ENCODE assay signal across 30 cellular contexts in genomic region chr18:2186967-2187366, GRCh38.
"Had no signal": no experiment of that assay in that cellular context is flagged by ENCODE, and none has a peak within 500 bp of the region (broad histone marks: within the 10 kb centered on the region; RNA-seq: fewer than 3 reads in every experiment).

No MANE protein-coding gene starts in this region.

- H3K4me1 ChIP-seq: adrenal gland, ascending aorta, body of pancreas, breast epithelium had no signal

- DNase-seq: activated effector memory CD4-positive, alpha-beta T cell treated with anti-CD3 and anti-CD28 coated beads, Interleukin-2, amount 50 U/mL, for 16 hours; activated gamma-delta T cell; activated gamma-delta T cell treated with Interleukin-2 at 50 U/mL for 16 hours; activated naive CD4-positive, alpha-beta T cell; activated naive CD4-positive, alpha-beta T cell treated with anti-CD3 and anti-CD28 coated beads for 36 hours; activated naive CD4-positive, alpha-beta T cell treated with anti-CD3 and anti-CD28 coated beads, Interleukin-2, amount 10 ng/mL, durations not matched to agents 7 days and 5 days; activated naive CD4-positive, alpha-beta T cell treated with anti-CD3 and anti-CD28 coated beads, Interleukin-2, amount 50 U/mL, for 16 hours; activated naive CD4-positive, alpha-beta T cell treated with Interleukin-2 at 50 U/mL for 16 hours; activated naive CD8-positive, alpha-beta T cell treated with anti-CD3 and anti-CD28 coated beads for 36 hours; activated naive CD8-positive, alpha-beta T cell treated with anti-CD3 and anti-CD28 coated beads, Interleukin-2, amount 10 ng/mL, durations not matched to agents 7 days and 5 days; activated naive CD8-positive, alpha-beta T cell treated with anti-CD3 and anti-CD28 coated beads, Interleukin-2, amount 50 U/mL, for 24 hours; activated T-cell treated with anti-CD3 and anti-CD28 coated beads, Interleukin-2, amount 50 U/mL, for 1 hour; activated T-cell treated with anti-CD3 and anti-CD28 coated beads, Interleukin-2, amount 50 U/mL, for 24 hours; activated T-cell treated with anti-CD3 and anti-CD28 coated beads, Interleukin-2, amount 50 U/mL, for 4 hours; activated T-cell treated with anti-CD3 and anti-CD28 coated beads, Interleukin-2, amount 50 U/mL, for 48 hours; activated T-cell treated with anti-CD3 and anti-CD28 coated beads, Interleukin-2, amount 50 U/mL, for 72 hours; adrenal gland; amniotic stem cell; anterior cingulate cortex; aorta; body of pancreas; brain microvascular endothelial cell; caudate nucleus; central memory CD4-positive, alpha-beta T cell; cerebellar nuclear complex had no signal

- H3K27ac ChIP-seq: adrenal gland, ascending aorta, body of pancreas, brain microvascular endothelial cell, breast epithelium, cardiac muscle cell had no signal

- H3K36me3 ChIP-seq: adrenal gland, ascending aorta, brain microvascular endothelial cell, breast epithelium, cardiac muscle cell had no signal

- H3K4me3 ChIP-seq: adrenal gland, ascending aorta, body of pancreas, breast epithelium, cardiac muscle cell had no signal

- H3K27me3 ChIP-seq: adrenal gland, ascending aorta, brain microvascular endothelial cell, breast epithelium, cardiac muscle cell had no signal

- H3K9me3 ChIP-seq: adrenal gland, ascending aorta, body of pancreas, breast epithelium had no signal

- ATAC-seq: activated naive CD4-positive, alpha-beta T cell treated with anti-CD3 and anti-CD28 coated beads, Interleukin-2, amount 50 U/mL, for 72 hours; activated naive CD8-positive, alpha-beta T cell treated with anti-CD3 and anti-CD28 coated beads, Interleukin-2, amount 50 U/mL, for 24 hours; activated T-cell treated with anti-CD3 and anti-CD28 coated beads, Interleukin-2, amount 50 U/mL, for 4 hours; activated T-cell treated with anti-CD3 and anti-CD28 coated beads, Interleukin-2, amount 50 U/mL, for 72 hours; activated T-helper 17 cell treated with anti-CD3 and anti-CD28 coated beads, Interleukin-2, amount 50 U/mL, for 72 hours; body of pancreas had no signal
